ENCODE assay signal across 8 cellular contexts in genomic region chr15:52678036-52678467, GRCh38. TPM values are rescaled to one million over a fixed set of nuclear protein-coding genes. Genes with fewer than 3 reads are reported as not detected.
DNase-seq lines count a peak whose midpoint lies in the region; ATAC-seq, FAIRE-seq and TF ChIP-seq lines count a peak whose summit lies in the region.

No MANE protein-coding gene starts in this region.

- H2AFZ ChIP-seq in PC-9, result peak overlapping the region; percentile 93

- no peak for FAIRE-seq in A549 (lab: Jason Lieb, UNC)

- H3K9me3 Mint-ChIP-seq in neural crest cell, result no peaks in the 10 kb centered on the region

- H3K4me2 ChIP-seq in A549 (peak overlapping the region; percentile 96), PC-9 (peak overlapping the region; percentile 95)

- H3K9me3 ChIP-seq in A549 (no peaks in the 10 kb centered on the region), PC-9 (ENCODE audit: insufficient read depth, low read depth) (no peaks in the 10 kb centered on the region)

- H3K4me3 Mint-ChIP-seq in neural crest cell, result peak overlapping the region; percentile 99

- H3K27ac ChIP-seq in A549 (peak overlapping the region; percentile 69 to 89), PC-9 (peak overlapping the region; percentile 60), substantia nigra (ENCODE audit: low read depth, low read length, poor library complexity, severe bottlenecking) (peak overlapping the region; percentile 93)

- H3K4me3 ChIP-seq in A549 (peak overlapping the region; percentile 89), PC-9 (peak overlapping the region; percentile 89), foreskin fibroblast (ENCODE audit: low read depth in 1 of 2, low read length in 2 of 2) (peak overlapping the region; percentile 64 to 74)

- WGBS in A549 (ENCODE audit: missing lambda C conversion rate), result 3% methylated on average over 13 of the region's 13 CpGs

- H3K27me3 Mint-ChIP-seq in neural crest cell (ENCODE audit: low read depth), result peaks cover 27% of the 10 kb centered on the region

- TF ChIP-seq POLR2A in A549 (IDR thresholded peaks at IDR 0.05; ENCODE audit: low read length), result no peak

- H3K36me3 Mint-ChIP-seq in neural crest cell (ENCODE audit: low read depth), result no peaks in the 10 kb centered on the region

- no peaks in the 10 kb centered on the region for H3K27me3 ChIP-seq in PC-9 (ENCODE audit: insufficient read depth, low read depth)

- H3K4me1 ChIP-seq in A549 (peaks cover 11% of the 10 kb centered on the region; the same call in 2 of the 3 replicates), PC-9 (replicated peaks; ENCODE audit: insufficient read depth) (peaks cover 45% of the 10 kb centered on the region)

- peak overlapping the region; percentile 22 for H3K27ac Mint-ChIP-seq in neural crest cell (ENCODE audit: unreplicated experiment)

- ATAC-seq in A549 (peak; percentile 66 to 71), HG03064 (IDR thresholded peaks at IDR 0.05; ENCODE audit: low read depth, unreplicated experiment) (peak; percentile 44)

- DNase-seq in A549 (ENCODE audit: low read depth in 1 of 2, low spot score in 1 of 2), result peak; percentile 53 to 67
- peak; percentile 58 for DNase-seq in GM13976 (ENCODE audit: low spot score)
- peak in 1 of 2 experiments; percentile 35 for DNase-seq in PC-9
- peak; percentile 23 for DNase-seq in activated T-helper 9 cell treated with anti-CD3 and anti-CD28 coated beads, Interleukin-2, amount 50 U/mL, for 16 hours (ENCODE audit: low read depth)
- DNase-seq in foreskin fibroblast, result peak; percentile 47 to 80
- peak; percentile 6 for DNase-seq in neural crest cell (ENCODE audit: low read depth, low spot score)
- peak in 43 of 49 donors; percentile 2 to 73 (median 42) for DNase-seq in substantia nigra (lab: John Stamatoyannopoulos, UW)

- peaks cover 20% of the 10 kb centered on the region for H3K4me1 Mint-ChIP-seq in neural crest cell

- POLR2A ChIA-PET in A549 (lab: Yijun Ruan, JAX), result interaction anchor here (1.8 to 2.3 kb wide), 2 partner anchors 26 to 150 kb away, joined by 5 to 22 read pairs; partner anchors contain the start of gene MYO5A
- POLR2A ChIA-PET in PC-9 (lab: Charles Lee; ENCODE audit: unreplicated experiment), result no interaction called here

- intact Hi-C loops in PC-9 (cut with micrococcal nuclease; ENCODE audit: unreplicated experiment), result loop anchor here (1.0 to 2.0 kb wide), 4 partner anchors 25 to 347 kb away; partner anchors contain the start of gene ARPP19

- peaks cover 11% of the 10 kb centered on the region; the same call in 1 of the 2 replicates for H3K79me2 ChIP-seq in PC-9 (ENCODE audit: low read depth)

- H3F3A ChIP-seq in PC-9 (ENCODE audit: insufficient read depth, low read depth), result peaks cover 17% of the 10 kb centered on the region; the same call in 1 of the 2 replicates

- TF ChIP-seq RAD21 in A549 (conservative IDR thresholded peaks at IDR 0.05 in 1 of 2, IDR thresholded peaks at IDR 0.05 in 1 of 2), result peak; percentile 63 to 70

- CTCF ChIA-PET in A549 (lab: Yijun Ruan, JAX) (interaction anchor here (0.9 to 1.5 kb wide), 5 partner anchors 10 to 421 kb away, joined by 3 to 9 read pairs (median 5); no protein-coding TSS in a partner anchor), PC-9 (lab: Charles Lee) (no interaction called here)

- TF ChIP-seq CTCF in A549 (IDR thresholded peaks at IDR 0.05) (peak; percentile 41), GM13976 (IDR thresholded peaks at IDR 0.05; ENCODE audit: borderline replicate concordance, control extremely low read depth, extremely low read depth, insufficient read depth, missing control alignments) (no peak), PC-9 (conservative IDR thresholded peaks at IDR 0.05) (no peak), foreskin fibroblast (IDR thresholded peaks at IDR 0.05; ENCODE audit: low read depth, low read length) (no peak), neural crest cell (conservative IDR thresholded peaks at IDR 0.05) (no peak)

- in situ Hi-C loops in GM13976 (cut with MboI; ENCODE audit: low sequenced_read_pairs, unreplicated experiment), result no loop called here

- no peaks in the 10 kb centered on the region; the same call in 1 of the 2 replicates for H3K36me3 ChIP-seq in PC-9 (ENCODE audit: low read depth)

- no peaks in the 10 kb centered on the region for H3K9me2 ChIP-seq in PC-9 (ENCODE audit: insufficient read depth)

- no TSS peak for BruUV-seq in PC-9 (replicated peaks; lab: Mats Ljungman, UMichigan)

- no peak for TF ChIP-seq EP300 in A549 (IDR thresholded peaks at IDR 0.05)

- no peaks in the 10 kb centered on the region for H4K20me1 ChIP-seq in PC-9 (ENCODE audit: insufficient read depth)

TF ChIP-seq in A549, 52 proteins besides CTCF, POLR2A, EP300 and RAD21:
- TF ChIP-seq NPAS2 (CRISPR knock-in tag; IDR thresholded peaks at IDR 0.05; ENCODE audit: borderline replicate concordance) (no peak), KDM1A (IDR thresholded peaks at IDR 0.05; ENCODE audit: low read depth) (no peak), ZNF302 (CRISPR knock-in tag; IDR thresholded peaks at IDR 0.05) (no peak), FOXS1 (CRISPR knock-in tag; IDR thresholded peaks at IDR 0.05) (no peak), RFX5 (IDR thresholded peaks at IDR 0.05) (0 out of 2 replicates have a peak, but pooled peaks have one; percentile 13), CEBPB (IDR thresholded peaks at IDR 0.05) (no peak), CBX8 (IDR thresholded peaks at IDR 0.05) (no peak), MYC (IDR thresholded peaks at IDR 0.05; ENCODE audit: borderline replicate concordance, low read length) (no peak), SMC3 (IDR thresholded peaks at IDR 0.05) (peak; percentile 61), MAX (IDR thresholded peaks at IDR 0.05) (peak; percentile 29; the same call in 1 of the 2 replicates), ATOH8 (CRISPR knock-in tag; IDR thresholded peaks at IDR 0.05; ENCODE audit: low read depth) (no peak)

RNA-seq across cellular contexts. Expression of gene ATOSA, which starts 1.1 kb away (rescaled TPM):
- polyA plus RNA-seq in A549 (2011; rRNA removed), result 22.6 and 25.9 TPM in 2 replicates
- 2.3 and 2.7 TPM in 2 replicates for polyA plus RNA-seq in A549 (2012; cell fraction: cytosol; rRNA removed)
- polyA plus RNA-seq in A549 (2012; cell fraction: nucleus; rRNA removed), result 3.5 and 5.2 TPM in 2 replicates
- 7.8 to 10.0 TPM (median 9.2 TPM) in 3 replicates for polyA plus RNA-seq in A549 (2017; fragmentation: RNase III; extraction: RNeasy Plus Mini Kit Qiagen cat#74134 plus additional on column Dnase treatment)
- polyA minus RNA-seq in A549 (2011; rRNA and poly(A)+ RNA removed), result 23.0 and 31.0 TPM in 2 replicates
- total RNA-seq in PC-9 (2021), result 30.4 and 35.7 TPM in 2 replicates
- 14.9 and 15.8 TPM in 2 replicates for total RNA-seq in neural crest cell
